In genomic region chr1:161033751-161034150, GRCh38 we compare ENCODE assay signal across 1 cellular context.
TF ChIP-seq lines count a peak whose summit lies in the region.

No MANE protein-coding gene starts in this region.

TF ChIP-seq in K562, 482 proteins besides CTCF, POLR2A, EP300 and RAD21:
- TF ChIP-seq CBFA2T3 (IDR thresholded peaks at IDR 0.05): peak; percentile 62
- TF ChIP-seq ZNF143 (CRISPR knock-in tag; IDR thresholded peaks at IDR 0.05): no peak
- 0 out of 2 replicates have a peak, but pooled peaks have one; percentile 34 for TF ChIP-seq SMARCE1 (IDR thresholded peaks at IDR 0.05)
- TF ChIP-seq SMARCA4 (IDR thresholded peaks at IDR 0.05): peak; percentile 63
- TF ChIP-seq EGR1 (conservative IDR thresholded peaks at IDR 0.05): 0 out of 2 replicates have a peak, but pooled peaks have one; percentile 26
- peak; percentile 58 for TF ChIP-seq CBFA2T2 (conservative IDR thresholded peaks at IDR 0.05)
- peak; percentile 73 for TF ChIP-seq ARID1B (IDR thresholded peaks at IDR 0.05)
- TF ChIP-seq CEBPG (CRISPR knock-in tag; IDR thresholded peaks at IDR 0.05): peak; percentile 85
- peak in 1 of 2 experiments; percentile 33; a peak in 1 of 4 replicates for TF ChIP-seq CEBPG (tag; conservative IDR thresholded peaks at IDR 0.05 in 1 of 2, IDR thresholded peaks at IDR 0.05 in 1 of 2)
- TF ChIP-seq TRIM24 (IDR thresholded peaks at IDR 0.05): peak; percentile 66 to 67
- no peak for TF ChIP-seq EWSR1 (IDR thresholded peaks at IDR 0.05; ENCODE audit: borderline replicate concordance, low read depth, partially characterized antibody)
- TF ChIP-seq TEAD4 (IDR thresholded peaks at IDR 0.05; ENCODE audit: low read length): peak; percentile 36; the same call in 1 of the 2 replicates
- no peak for TF ChIP-seq TEAD4 (CRISPR knock-in tag; IDR thresholded peaks at IDR 0.05; ENCODE audit: borderline replicate concordance)
- peak; percentile 77 for TF ChIP-seq ZEB2 (IDR thresholded peaks at IDR 0.05)
- TF ChIP-seq TCF3 (CRISPR knock-in tag; IDR thresholded peaks at IDR 0.05): peak; percentile 57
- TF ChIP-seq ELF4 (CRISPR knock-in tag; IDR thresholded peaks at IDR 0.05): no peak
- TF ChIP-seq STAT5A (IDR thresholded peaks at IDR 0.05; ENCODE audit: borderline replicate concordance, low read length): peak; percentile 35; the same call in 1 of the 2 replicates
- TF ChIP-seq ZNF740 (CRISPR knock-in tag; IDR thresholded peaks at IDR 0.05): no peak
- TF ChIP-seq ZNF740 (tag; IDR thresholded peaks at IDR 0.05): no peak
- peak; percentile 45 for TF ChIP-seq TAL1 (IDR thresholded peaks at IDR 0.05)
- peak; percentile 91 for TF ChIP-seq ATF3 (IDR thresholded peaks at IDR 0.05)
- TF ChIP-seq ATF3 (CRISPR knock-in tag; conservative IDR thresholded peaks at IDR 0.05): no peak
- TF ChIP-seq DPF2 (IDR thresholded peaks at IDR 0.05): peak; percentile 74
- TF ChIP-seq ETV5 (CRISPR knock-in tag; IDR thresholded peaks at IDR 0.05; ENCODE audit: low read depth): no peak
- no peak for TF ChIP-seq ZBTB49 (CRISPR knock-in tag; IDR thresholded peaks at IDR 0.05; ENCODE audit: borderline replicate concordance)
- TF ChIP-seq HDGF (IDR thresholded peaks at IDR 0.05): no peak
- peak; percentile 70 for TF ChIP-seq JUND (IDR thresholded peaks at IDR 0.05; ENCODE audit: borderline replicate concordance, low read depth, low read length)
- peak; percentile 35; the same call in 1 of the 3 replicates for TF ChIP-seq JUND (tag; IDR thresholded peaks at IDR 0.05; ENCODE audit: borderline replicate concordance, low read depth, low read length)
- peak; percentile 46; the same call in 1 of the 2 replicates for TF ChIP-seq ATF7 (IDR thresholded peaks at IDR 0.05)
